ENCODE assay signal across 24 cellular contexts in the genomic region with DNA sequence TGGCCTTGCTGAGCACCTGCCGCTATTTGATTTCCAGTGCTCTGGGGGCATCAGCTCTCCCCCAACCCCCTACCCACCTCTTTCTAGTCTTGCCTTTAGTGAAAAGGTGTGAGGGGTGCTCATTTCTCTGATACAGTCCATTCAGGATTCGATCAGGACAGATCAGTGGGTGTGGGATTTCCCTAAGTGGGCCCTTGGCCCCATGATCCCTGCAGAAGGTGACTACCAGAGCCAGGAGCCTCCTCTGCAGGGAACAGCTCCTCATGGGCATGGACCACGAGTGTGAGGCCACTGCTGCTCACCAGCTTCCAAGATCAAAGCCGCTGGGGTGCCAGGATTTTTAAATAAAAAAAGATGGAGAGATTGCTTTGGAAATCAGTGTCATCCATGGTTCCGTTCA.
DNase-seq lines count a peak whose midpoint lies in the region; ATAC-seq, FAIRE-seq and TF ChIP-seq lines count a peak whose summit lies in the region.
"Had no signal": no experiment of that assay in that cellular context is flagged by ENCODE, and none has a peak within 500 bp of the region (broad histone marks: within the 10 kb centered on the region; RNA-seq: fewer than 3 reads in every experiment).

No MANE protein-coding gene starts in this region.

- intact Hi-C loops in Caco-2 (cut with micrococcal nuclease; ENCODE audit: unreplicated experiment): no loop called here
- intact Hi-C loops in Calu3 (cut with micrococcal nuclease; ENCODE audit: unreplicated experiment): no loop called here

- no peak overlapping the region for H3K27ac ChIP-seq in H1 (ENCODE audit: low read depth, low read length)
- H3K27ac ChIP-seq in mesenchymal stem cell (ENCODE audit: low read length, poor library complexity, severe bottlenecking): no peak overlapping the region
- H3K27ac ChIP-seq: HL-60 had no signal

- no peak for TF ChIP-seq CTCF in Caco-2 (IDR thresholded peaks at IDR 0.05; ENCODE audit: insufficient read depth in 1 of 2, low read depth in 1 of 2, low read length in 1 of 2, severe bottlenecking in 1 of 2, unreplicated experiment in 1 of 2)
- TF ChIP-seq CTCF in Calu3 (IDR thresholded peaks at IDR 0.05; ENCODE audit: unreplicated experiment): no peak
- TF ChIP-seq CTCF in H1 (IDR thresholded peaks at IDR 0.05; ENCODE audit: control extremely low read depth in 1 of 3, insufficient read depth in 1 of 3, low read depth in 1 of 3, low read length in 3 of 3): no peak

- H4K91ac ChIP-seq in H1 (replicated peaks; ENCODE audit: insufficient read length, low read length) (no peak overlapping the region), mesenchymal stem cell (ENCODE audit: low read length) (no peak overlapping the region)

- no peaks in the 10 kb centered on the region for H3K36me3 Mint-ChIP-seq in Caco-2 (ENCODE audit: insufficient read depth, unreplicated experiment)
- H3K36me3 Mint-ChIP-seq in Calu3 (ENCODE audit: insufficient read depth, unreplicated experiment): no peaks in the 10 kb centered on the region
- H3K36me3 Mint-ChIP-seq: CD4-positive, CD25-positive, alpha-beta regulatory T cell had no signal

- H3K23ac ChIP-seq in H1 (ENCODE audit: insufficient read length) (no peak overlapping the region), mesenchymal stem cell (ENCODE audit: low read length in 2 of 2) (no peak overlapping the region)

- H3K79me2 ChIP-seq in H1 (ENCODE audit: control insufficient read depth in 1 of 2, insufficient read depth in 2 of 2, low read length in 2 of 2): no peaks in the 10 kb centered on the region

- no peak overlapping the region for H3K56ac ChIP-seq in H1 (replicated peaks; ENCODE audit: insufficient read length, low read depth, low read length)

- no peak overlapping the region for H2BK12ac ChIP-seq in H1 (ENCODE audit: low read depth, low read length)
- H2BK12ac ChIP-seq in mesenchymal stem cell (ENCODE audit: low read length in 2 of 2): peak overlapping the region in 1 of 2 experiments; percentile 49

- H3K4ac ChIP-seq in H1 (replicated peaks; ENCODE audit: insufficient read length, low read depth, low read length): no peak overlapping the region
- no peak overlapping the region for H3K4ac ChIP-seq in mesenchymal stem cell (ENCODE audit: low read depth in 1 of 2, low read length in 2 of 2)

- H3K14ac ChIP-seq in H1 (ENCODE audit: insufficient read length) (no peak overlapping the region), mesenchymal stem cell (ENCODE audit: low read length in 2 of 2) (no peak overlapping the region)

- no peaks in the 10 kb centered on the region; the same call in 1 of the 2 replicates for H3K9me3 ChIP-seq in Caco-2
- H3K9me3 ChIP-seq in H1 (ENCODE audit: insufficient read depth in 2 of 2, low read depth in 1 of 2, low read length in 1 of 2): no peaks in the 10 kb centered on the region; a peak in 1 of 4 replicates
- H3K9me3 ChIP-seq in mesenchymal stem cell (ENCODE audit: control insufficient read depth, low read length): no peaks in the 10 kb centered on the region
- H3K9me3 ChIP-seq: BE2C had no signal

- H2AK5ac ChIP-seq in H1 (ENCODE audit: low read depth, low read length) (no peak overlapping the region), mesenchymal stem cell (ENCODE audit: low read length, severe bottlenecking) (peak overlapping the region; percentile 43)

- peak overlapping the region; percentile 90 for H3K27ac Mint-ChIP-seq in Caco-2 (ENCODE audit: unreplicated experiment)
- peak overlapping the region; percentile 87 for H3K27ac Mint-ChIP-seq in Calu3 (ENCODE audit: unreplicated experiment)
- H3K27ac Mint-ChIP-seq: CD4-positive, CD25-positive, alpha-beta regulatory T cell had no signal

- BruUV-seq in Caco-2 (replicated peaks; lab: Mats Ljungman, UMichigan) (no TSS peak), Calu3 (replicated peaks; lab: Mats Ljungman, UMichigan) (no TSS peak)

- H2BK15ac ChIP-seq in H1 (ENCODE audit: low read length) (no peak overlapping the region), mesenchymal stem cell (ENCODE audit: low read depth, poor library complexity, severe bottlenecking) (no peak overlapping the region)

- H3K36me3 ChIP-seq in Caco-2 (ENCODE audit: control insufficient read depth, insufficient read depth, low read length) (no peaks in the 10 kb centered on the region), H1 (ENCODE audit: control insufficient read depth in 2 of 4, insufficient read depth in 4 of 4, low read length in 3 of 4) (no peaks in the 10 kb centered on the region), mesenchymal stem cell (ENCODE audit: control insufficient read depth in 1 of 2, insufficient read depth in 2 of 2, low read depth in 1 of 2, low read length in 2 of 2) (no peaks in the 10 kb centered on the region)
- H3K36me3 ChIP-seq: BE2C had no signal

- H3K27me3 Mint-ChIP-seq in Caco-2 (ENCODE audit: insufficient read depth, unreplicated experiment): no peaks in the 10 kb centered on the region
- H3K27me3 Mint-ChIP-seq in Calu3 (ENCODE audit: unreplicated experiment): no peaks in the 10 kb centered on the region

- 91% methylated on average over 5 of the region's 5 CpGs; no CpG with 5 or more reads in 1 of the 2 experiments for WGBS in H1 (ENCODE audit: extremely low coverage in 1 of 2, insufficient coverage in 1 of 2, insufficient read length in 1 of 2, insufficient replicate concordance in 2 of 2, low coverage in 1 of 2, low lambda C conversion rate in 2 of 2, missing lambda C conversion rate in 1 of 2), 2 experiments
- 88% methylated on average over 3 of the region's 5 CpGs for whole genome bisulfite sequencing in mesenchymal stem cell

- H3K79me1 ChIP-seq in H1 (ENCODE audit: low read depth, low read length) (no peaks in the 10 kb centered on the region), mesenchymal stem cell (replicated peaks; ENCODE audit: low read length, poor library complexity, severe bottlenecking) (no peaks in the 10 kb centered on the region)

- H3K4me1 Mint-ChIP-seq in Caco-2 (ENCODE audit: low read depth, unreplicated experiment): peaks cover 26% of the 10 kb centered on the region
- H3K4me1 Mint-ChIP-seq in Calu3 (ENCODE audit: low read depth, unreplicated experiment): peaks cover 24% of the 10 kb centered on the region
- H3K4me1 Mint-ChIP-seq: CD4-positive, CD25-positive, alpha-beta regulatory T cell had no signal

- H3K27me3 ChIP-seq in Caco-2 (replicated peaks; ENCODE audit: control insufficient read depth, insufficient read depth, low read length) (no peaks in the 10 kb centered on the region), H1 (replicated peaks in 1 of 4; ENCODE audit: control insufficient read depth in 3 of 4, extremely low read depth in 1 of 4, insufficient read depth in 3 of 4, low read length in 3 of 4) (no peaks in the 10 kb centered on the region), mesenchymal stem cell (ENCODE audit: control insufficient read depth in 1 of 2, insufficient read depth in 1 of 2, low read length in 2 of 2) (no peaks in the 10 kb centered on the region)
- H3K27me3 ChIP-seq: BE2C had no signal

- H3K9ac ChIP-seq in H1 (replicated peaks in 1 of 4; ENCODE audit: extremely low read depth in 1 of 4, low read depth in 3 of 4, low read length in 3 of 4) (no peak overlapping the region), mesenchymal stem cell (ENCODE audit: low read length) (no peak overlapping the region)

- CTCF ChIA-PET in Caco-2 (lab: Charles Lee): no interaction called here
- CTCF ChIA-PET in Calu3 (lab: Charles Lee): no interaction called here
- CTCF ChIA-PET in H1 (lab: Charles Lee; ENCODE audit: partially characterized antibody): interaction anchor here (0.9 kb wide), 1 partner anchor 730 kb away, joined by 3 read pairs; no protein-coding TSS in a partner anchor

- H3K18ac ChIP-seq in H1 (ENCODE audit: extremely low read depth, low read length) (no peak overlapping the region), mesenchymal stem cell (ENCODE audit: low read depth in 1 of 2, low read length in 2 of 2) (no peak overlapping the region)

- no peak for DNase-seq in Caco-2
- DNase-seq in Calu3: no peak
- no peak for DNase-seq in H1 (ENCODE audit: low read depth in 1 of 2, low spot score in 2 of 2)
- no peak for DNase-seq in mesenchymal stem cell
- DNase-seq in cerebellar nuclear complex (lab: John Stamatoyannopoulos, UW): no peak
- DNase-seq: ACHN; BE2C; C1 segment of cervical spinal cord; CD4-positive, CD25-positive, alpha-beta regulatory T cell; CD8-positive, alpha-beta memory T cell; COR-L47; DMS153; DMS79; GDM1; GOT3; H9 had no signal

- no peaks in the 10 kb centered on the region for H4K20me1 ChIP-seq in H1 (replicated peaks in 1 of 2; ENCODE audit: control insufficient read depth in 1 of 2, insufficient read depth in 2 of 2, low read length in 2 of 2)

- POLR2A ChIA-PET in Caco-2 (lab: Charles Lee): no interaction called here
- POLR2A ChIA-PET in H1 (lab: Charles Lee; ENCODE audit: partially characterized antibody): interaction anchor here (1.4 kb wide), 1 partner anchor 12 kb away, joined by 4 read pairs; no protein-coding TSS in a partner anchor

- no peak overlapping the region for H4K8ac ChIP-seq in H1 (ENCODE audit: extremely low read depth, insufficient read depth, low read length)
- H4K8ac ChIP-seq in mesenchymal stem cell (ENCODE audit: low read length): no peak overlapping the region

- no peaks in the 10 kb centered on the region for H3K23me2 ChIP-seq in H1 (ENCODE audit: low read depth, low read length)

- ATAC-seq in HG03139 (IDR thresholded peaks at IDR 0.05; ENCODE audit: unreplicated experiment): no peak
- no peak for ATAC-seq in HG03095 (IDR thresholded peaks at IDR 0.05; ENCODE audit: unreplicated experiment)
- no peak for ATAC-seq in GM19351 (IDR thresholded peaks at IDR 0.05; ENCODE audit: unreplicated experiment)
- ATAC-seq: K562 had no signal

- H2BK5ac ChIP-seq in H1 (ENCODE audit: low read depth, low read length) (no peak overlapping the region), mesenchymal stem cell (ENCODE audit: low read depth, low read length, poor library complexity, severe bottlenecking) (no peak overlapping the region)

- H2BK20ac ChIP-seq in H1 (ENCODE audit: low read length): peak overlapping the region; percentile 27; the same call in 1 of the 2 replicates

- H3K4me3 Mint-ChIP-seq in Caco-2 (ENCODE audit: unreplicated experiment) (no peak overlapping the region), Calu3 (ENCODE audit: low read depth, unreplicated experiment) (no peak overlapping the region)
- H3K4me3 Mint-ChIP-seq: CD4-positive, CD25-positive, alpha-beta regulatory T cell; CD8-positive, alpha-beta memory T cell; H9 had no signal

- no peak overlapping the region for H4K5ac ChIP-seq in H1 (ENCODE audit: insufficient read length, low read depth, low read length)

- H3K9me3 Mint-ChIP-seq in Caco-2 (ENCODE audit: unreplicated experiment) (no peaks in the 10 kb centered on the region), Calu3 (ENCODE audit: low read depth, unreplicated experiment) (no peaks in the 10 kb centered on the region)
- H3K9me3 Mint-ChIP-seq: CD8-positive, alpha-beta memory T cell had no signal

- H3K4me3 ChIP-seq in Caco-2 (ENCODE audit: low read depth, low read length) (no peak overlapping the region), H1 (ENCODE audit: extremely low read depth in 1 of 4, insufficient read depth in 2 of 4, low read depth in 3 of 4, low read length in 4 of 4) (no peak overlapping the region), mesenchymal stem cell (ENCODE audit: insufficient read depth in 1 of 2, low read depth in 1 of 2, low read length in 2 of 2) (no peak overlapping the region)
- H3K4me3 ChIP-seq: K562 had no signal

- H3K4me2 ChIP-seq in H1 (ENCODE audit: insufficient read depth in 1 of 2, low read depth in 2 of 2, low read length in 2 of 2) (no peak overlapping the region), mesenchymal stem cell (ENCODE audit: low read length, poor library complexity, severe bottlenecking) (no peak overlapping the region)

- TF ChIP-seq RAD21 in H1 (IDR thresholded peaks at IDR 0.05 in 1 of 2, conservative IDR thresholded peaks at IDR 0.05 in 1 of 2; ENCODE audit: low read depth in 2 of 2, low read length in 2 of 2): no peak

- no peak for FAIRE-seq in H1 (lab: Jason Lieb, UNC)
- FAIRE-seq: A204.1, GM12892, GM18507, K562 had no signal

- H2BK120ac ChIP-seq in H1 (replicated peaks; ENCODE audit: low read depth, low read length): no peak overlapping the region
- no peak overlapping the region for H2BK120ac ChIP-seq in mesenchymal stem cell (ENCODE audit: low read depth, low read length)

- TF ChIP-seq POLR2A in H1 (IDR thresholded peaks at IDR 0.05; ENCODE audit: control extremely low read depth in 1 of 2, low read depth in 2 of 2, low read length in 2 of 2): no peak

- H2AFZ ChIP-seq in H1 (ENCODE audit: low read length) (no peak overlapping the region), mesenchymal stem cell (ENCODE audit: low read depth, low read length) (no peak overlapping the region)

- peaks cover 22% of the 10 kb centered on the region for H3K4me1 ChIP-seq in Caco-2
- H3K4me1 ChIP-seq in H1 (replicated peaks in 1 of 4; ENCODE audit: control insufficient read depth in 3 of 4, insufficient read depth in 4 of 4, low read length in 3 of 4): no peaks in the 10 kb centered on the region
- peaks cover 4% of the 10 kb centered on the region for H3K4me1 ChIP-seq in mesenchymal stem cell (ENCODE audit: control insufficient read depth, insufficient read depth, low read depth, low read length)

- TF ChIP-seq EP300 in H1 (IDR thresholded peaks at IDR 0.05; ENCODE audit: borderline replicate concordance in 1 of 2, low read depth in 2 of 2, low read length in 2 of 2): no peak
